In genomic region chr11:104462346-104462745, GRCh38 we compare ENCODE assay signal across 16 cellular contexts.
DNase-seq lines count a peak whose midpoint lies in the region; ATAC-seq and TF ChIP-seq lines count a peak whose summit lies in the region.
"Had no signal": no experiment of that assay in that cellular context is flagged by ENCODE, and none has a peak within 500 bp of the region (broad histone marks: within the 10 kb centered on the region; RNA-seq: fewer than 3 reads in every experiment).

No MANE protein-coding gene starts in this region.

- DNase-seq in EL, result peak; percentile 9
- peak; percentile 13 for DNase-seq in MV-4-11 (lab: John Stamatoyannopoulos, UW)
- DNase-seq in cardiac fibroblast (ENCODE audit: low read depth in 2 of 2), result peak; percentile 50 to 67
- no peak for DNase-seq in omental fat pad (ENCODE audit: low spot score)
- DNase-seq: activated naive CD4-positive, alpha-beta T cell treated with anti-CD3 and anti-CD28 coated beads, Interleukin-2, amount 10 ng/mL, durations not matched to agents 7 days and 5 days; CD4-positive, CD25-positive, alpha-beta regulatory T cell; endodermal cell; islet precursor cell; NCI-H187; small intestine; stimulated activated naive CD8-positive, alpha-beta T cell treated with anti-CD3 and anti-CD28 coated beads, Interleukin-15, Interleukin-2, amounts not matched to agents 100 U/mL and 50 U/mL, for 24 hours; T-helper 2 cell had no signal

- TF ChIP-seq CTCF in cardiac fibroblast (IDR thresholded peaks at IDR 0.05; ENCODE audit: low read depth, low read length) (no peak), omental fat pad (IDR thresholded peaks at IDR 0.05) (no peak)

- peak; percentile 77 for ATAC-seq in omental fat pad (ENCODE audit: low FRiP score)
- ATAC-seq in HG03196 (IDR thresholded peaks at IDR 0.05; ENCODE audit: unreplicated experiment), result no peak
- ATAC-seq in GM19328 (IDR thresholded peaks at IDR 0.05; ENCODE audit: unreplicated experiment), result no peak
- no peak for ATAC-seq in GM21619 (IDR thresholded peaks at IDR 0.05; ENCODE audit: unreplicated experiment)
- ATAC-seq: stimulated activated naive CD8-positive, alpha-beta T cell treated with anti-CD3 and anti-CD28 coated beads, Interleukin-15, Interleukin-2, amounts not matched to agents 100 U/mL and 50 U/mL, for 24 hours had no signal

- H3K4me3 ChIP-seq in cardiac fibroblast (replicated peaks in 1 of 2; ENCODE audit: low read depth in 2 of 2, low read length in 2 of 2), result no peak overlapping the region
- H3K4me3 ChIP-seq: vagina had no signal
